37 cellular contexts compared by ENCODE assay signal in the genomic region with DNA sequence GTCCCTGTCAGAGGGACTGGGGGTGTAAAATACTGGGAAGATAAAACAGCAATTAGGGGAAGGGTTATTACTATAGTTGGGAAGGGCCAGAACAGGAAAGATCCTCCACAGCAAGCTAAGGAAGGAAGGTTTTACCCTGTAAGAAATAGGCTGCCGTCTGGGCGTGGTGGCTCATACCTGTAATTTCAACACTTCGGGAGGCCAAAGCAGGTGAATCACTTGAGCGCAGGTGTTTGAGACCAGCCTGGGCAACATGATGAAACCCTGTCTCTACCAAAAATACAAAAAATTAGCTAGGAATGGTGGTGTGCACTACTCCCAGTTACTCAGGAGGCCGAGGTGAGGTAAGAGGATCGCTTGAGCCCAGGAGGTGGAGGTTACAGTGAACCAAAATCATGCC.
"Had no signal": no experiment of that assay in that cellular context is flagged by ENCODE, and none has a peak within 500 bp of the region (broad histone marks: within the 10 kb centered on the region; RNA-seq: fewer than 3 reads in every experiment).

No MANE protein-coding gene starts in this region.

- H3K9me3 ChIP-seq: adrenal gland, body of pancreas had no signal

- H3K27ac ChIP-seq: adrenal gland, body of pancreas, brain microvascular endothelial cell, cardiac muscle cell, VCaP had no signal

- H3K27me3 ChIP-seq: adrenal gland, body of pancreas, brain microvascular endothelial cell, cardiac muscle cell had no signal

- H3K9me3 Mint-ChIP-seq: activated B cell treated with CpG ODN at 0.5 μM for 24 hours; activated CD4-positive, alpha-beta memory T cell treated with anti-CD3 and anti-CD28 coated beads for 36 hours; activated CD4-positive, alpha-beta T cell treated with anti-CD3 and anti-CD28 coated beads, Interleukin-2, amount 10 ng/mL, durations not matched to agents 24 days and 14 days; activated CD8-positive, alpha-beta T cell treated with anti-CD3 and anti-CD28 coated beads for 36 hours; activated naive CD4-positive, alpha-beta T cell treated with anti-CD3 and anti-CD28 coated beads for 36 hours; activated naive CD4-positive, alpha-beta T cell treated with anti-CD3 and anti-CD28 coated beads, Interleukin-2, amount 50 U/mL, for 72 hours; activated naive CD8-positive, alpha-beta T cell treated with anti-CD3 and anti-CD28 coated beads for 36 hours; activated T-cell treated with anti-CD3 and anti-CD28 coated beads, Interleukin-2, amount 50 U/mL, for 4 hours; activated T-cell treated with anti-CD3 and anti-CD28 coated beads, Interleukin-2, amount 50 U/mL, for 72 hours; activated T-helper 1 cell treated with anti-CD3 and anti-CD28 coated beads, Interleukin-12 subunit alpha, Interleukin-12 subunit beta, Interleukin-2, Interleukin-4 antibody, amounts not matched to agents 30 ng/mL and 10 ng/mL and 1 ng/mL, durations not matched to agents 14 hours and 24 hours and 36 hours; activated T-helper 17 cell treated with anti-CD3 and anti-CD28 coated beads, Interleukin-2, amount 50 U/mL, for 72 hours; central memory CD8-positive, alpha-beta T cell; T-helper 1 cell treated with Interleukin-12 subunit alpha and Interleukin-12 subunit beta and Interleukin-4 antibody, amounts not matched to agents 30 μg/mL and 1 μg/mL, for 36 hours; T-helper 2 cell treated with Interferon-gamma antibody and Interleukin-4, amounts not matched to agents 5 μg/mL and 100 μg/mL, for 36 hours had no signal

- H3K27me3 Mint-ChIP-seq: activated B cell treated with CpG ODN at 0.5 μM for 24 hours; activated CD4-positive, alpha-beta memory T cell treated with anti-CD3 and anti-CD28 coated beads for 36 hours; activated CD4-positive, alpha-beta T cell treated with anti-CD3 and anti-CD28 coated beads, Interleukin-2, amount 10 ng/mL, durations not matched to agents 24 days and 14 days; activated naive CD8-positive, alpha-beta T cell treated with anti-CD3 and anti-CD28 coated beads for 36 hours; central memory CD8-positive, alpha-beta T cell had no signal

- DNase-seq: activated B cell treated with CpG ODN at 0.5 μM for 24 hours; activated CD4-positive, alpha-beta memory T cell treated with anti-CD3 and anti-CD28 coated beads for 36 hours; activated CD4-positive, alpha-beta T cell treated with anti-CD3 and anti-CD28 coated beads for 4 hours; activated CD4-positive, alpha-beta T cell treated with anti-CD3 and anti-CD28 coated beads, Interleukin-2, amount 10 ng/mL, durations not matched to agents 24 days and 14 days; activated CD4-positive, alpha-beta T cell treated with anti-CD3 and anti-CD28 coated beads, Interleukin-2, amount 50 U/mL, for 1 hour; activated CD4-positive, alpha-beta T cell treated with anti-CD3 and anti-CD28 coated beads, Interleukin-2, amount 50 U/mL, for 4 hours; activated CD4-positive, CD25-positive, alpha-beta regulatory T cell treated with anti-CD3 and anti-CD28 coated beads, Interleukin-2, amount 50 U/mL, for 72 hours; activated CD8-positive, alpha-beta memory T cell treated with anti-CD3 and anti-CD28 coated beads, Interleukin-2, amount 50 U/mL, for 4 hours; activated CD8-positive, alpha-beta T cell treated with anti-CD3 and anti-CD28 coated beads for 36 hours; activated effector memory CD4-positive, alpha-beta T cell treated with anti-CD3 and anti-CD28 coated beads, Interleukin-2, amount 50 U/mL, for 16 hours; activated gamma-delta T cell treated with Interleukin-2 at 50 U/mL for 16 hours; activated naive CD4-positive, alpha-beta T cell; activated naive CD4-positive, alpha-beta T cell treated with anti-CD3 and anti-CD28 coated beads for 36 hours; activated naive CD4-positive, alpha-beta T cell treated with anti-CD3 and anti-CD28 coated beads, Interleukin-2, amount 50 U/mL, for 16 hours; activated naive CD8-positive, alpha-beta T cell treated with anti-CD3 and anti-CD28 coated beads for 36 hours; activated T-cell treated with anti-CD3 and anti-CD28 coated beads for 4 hours; activated T-cell treated with anti-CD3 and anti-CD28 coated beads, Interleukin-2, amount 50 U/mL, for 1 hour; activated T-cell treated with anti-CD3 and anti-CD28 coated beads, Interleukin-2, amount 50 U/mL, for 4 hours; activated T-cell treated with anti-CD3 and anti-CD28 coated beads, Interleukin-2, amount 50 U/mL, for 72 hours; adrenal gland; amniotic stem cell; aorta; body of pancreas; brain microvascular endothelial cell; caudate nucleus; cerebellar nuclear complex; T-helper 1 cell; T-helper 2 cell; T-helper 9 cell had no signal

- H3K4me1 ChIP-seq: adrenal gland, body of pancreas had no signal

- ATAC-seq: activated CD8-positive, alpha-beta T cell treated with anti-CD3 and anti-CD28 coated beads for 36 hours; activated naive CD4-positive, alpha-beta T cell treated with anti-CD3 and anti-CD28 coated beads, Interleukin-2, amount 50 U/mL, for 72 hours; activated T-cell treated with anti-CD3 and anti-CD28 coated beads, Interleukin-2, amount 50 U/mL, for 4 hours; activated T-cell treated with anti-CD3 and anti-CD28 coated beads, Interleukin-2, amount 50 U/mL, for 72 hours; activated T-helper 17 cell treated with anti-CD3 and anti-CD28 coated beads, Interleukin-2, amount 50 U/mL, for 72 hours; body of pancreas had no signal

- H3K27ac Mint-ChIP-seq: activated B cell treated with CpG ODN at 0.5 μM for 24 hours; activated CD4-positive, alpha-beta memory T cell treated with anti-CD3 and anti-CD28 coated beads for 36 hours; activated CD4-positive, alpha-beta T cell treated with anti-CD3 and anti-CD28 coated beads, Interleukin-2, amount 10 ng/mL, durations not matched to agents 24 days and 14 days; activated CD8-positive, alpha-beta T cell treated with anti-CD3 and anti-CD28 coated beads for 36 hours; activated naive CD4-positive, alpha-beta T cell treated with anti-CD3 and anti-CD28 coated beads for 36 hours; activated naive CD4-positive, alpha-beta T cell treated with anti-CD3 and anti-CD28 coated beads, Interleukin-2, amount 50 U/mL, for 72 hours; activated naive CD8-positive, alpha-beta T cell treated with anti-CD3 and anti-CD28 coated beads for 36 hours; activated T-cell treated with anti-CD3 and anti-CD28 coated beads, Interleukin-2, amount 50 U/mL, for 72 hours; activated T-helper 1 cell treated with anti-CD3 and anti-CD28 coated beads, Interleukin-12 subunit alpha, Interleukin-12 subunit beta, Interleukin-2, Interleukin-4 antibody, amounts not matched to agents 30 ng/mL and 10 ng/mL and 1 ng/mL, durations not matched to agents 14 hours and 24 hours and 36 hours; activated T-helper 17 cell treated with anti-CD3 and anti-CD28 coated beads, Interleukin-2, amount 50 U/mL, for 72 hours; T-helper 1 cell treated with Interleukin-12 subunit alpha and Interleukin-12 subunit beta and Interleukin-4 antibody, amounts not matched to agents 30 μg/mL and 1 μg/mL, for 36 hours; T-helper 2 cell treated with Interferon-gamma antibody and Interleukin-4, amounts not matched to agents 5 μg/mL and 100 μg/mL, for 36 hours had no signal

- H3K36me3 Mint-ChIP-seq: activated CD4-positive, alpha-beta memory T cell treated with anti-CD3 and anti-CD28 coated beads for 36 hours; activated naive CD4-positive, alpha-beta T cell treated with anti-CD3 and anti-CD28 coated beads, Interleukin-2, amount 50 U/mL, for 72 hours; activated naive CD8-positive, alpha-beta T cell treated with anti-CD3 and anti-CD28 coated beads for 36 hours had no signal

- H3K4me3 ChIP-seq: adrenal gland, body of pancreas, cardiac muscle cell had no signal

- H3K36me3 ChIP-seq: adrenal gland, brain microvascular endothelial cell, cardiac muscle cell had no signal

- H3K4me1 Mint-ChIP-seq: activated B cell treated with CpG ODN at 0.5 μM for 24 hours; activated CD4-positive, alpha-beta T cell treated with anti-CD3 and anti-CD28 coated beads, Interleukin-2, amount 10 ng/mL, durations not matched to agents 24 days and 14 days; activated naive CD8-positive, alpha-beta T cell treated with anti-CD3 and anti-CD28 coated beads for 36 hours; activated T-helper 17 cell treated with anti-CD3 and anti-CD28 coated beads, Interleukin-2, amount 50 U/mL, for 72 hours; central memory CD8-positive, alpha-beta T cell had no signal

- H3K4me3 Mint-ChIP-seq: activated B cell treated with CpG ODN at 0.5 μM for 24 hours; activated CD4-positive, alpha-beta memory T cell treated with anti-CD3 and anti-CD28 coated beads for 36 hours; activated CD4-positive, alpha-beta T cell treated with anti-CD3 and anti-CD28 coated beads, Interleukin-2, amount 10 ng/mL, durations not matched to agents 24 days and 14 days; activated CD8-positive, alpha-beta T cell treated with anti-CD3 and anti-CD28 coated beads for 36 hours; activated naive CD4-positive, alpha-beta T cell treated with anti-CD3 and anti-CD28 coated beads for 36 hours; activated naive CD8-positive, alpha-beta T cell treated with anti-CD3 and anti-CD28 coated beads for 36 hours; activated T-cell treated with anti-CD3 and anti-CD28 coated beads, Interleukin-2, amount 50 U/mL, for 4 hours; activated T-cell treated with anti-CD3 and anti-CD28 coated beads, Interleukin-2, amount 50 U/mL, for 72 hours; activated T-helper 1 cell treated with anti-CD3 and anti-CD28 coated beads, Interleukin-12 subunit alpha, Interleukin-12 subunit beta, Interleukin-2, Interleukin-4 antibody, amounts not matched to agents 30 ng/mL and 10 ng/mL and 1 ng/mL, durations not matched to agents 14 hours and 24 hours and 36 hours; activated T-helper 17 cell treated with anti-CD3 and anti-CD28 coated beads, Interleukin-2, amount 50 U/mL, for 72 hours; central memory CD8-positive, alpha-beta T cell; T-helper 1 cell treated with Interleukin-12 subunit alpha and Interleukin-12 subunit beta and Interleukin-4 antibody, amounts not matched to agents 30 μg/mL and 1 μg/mL, for 36 hours; T-helper 2 cell treated with Interferon-gamma antibody and Interleukin-4, amounts not matched to agents 5 μg/mL and 100 μg/mL, for 36 hours had no signal
